Comparison of ENCODE assay signal across 8 cellular contexts in genomic region chr10:79413196-79413595, GRCh38. TPM values are rescaled to one million over a fixed set of nuclear protein-coding genes. Genes with fewer than 3 reads are reported as not detected.
DNase-seq lines count a peak whose midpoint lies in the region; ATAC-seq and TF ChIP-seq lines count a peak whose summit lies in the region.

No MANE protein-coding gene starts in this region.

- ATAC-seq in GM18498 (IDR thresholded peaks at IDR 0.05; ENCODE audit: unreplicated experiment) (no peak), HG02852 (IDR thresholded peaks at IDR 0.05; ENCODE audit: unreplicated experiment) (no peak)

- no peaks in the 10 kb centered on the region for H3K27me3 Mint-ChIP-seq in activated CD4-positive, alpha-beta memory T cell treated with anti-CD3 and anti-CD28 coated beads, Interleukin-2, amount 10 ng/mL, durations not matched to agents 7 days and 5 days

- CTCF ChIA-PET in activated CD4-positive, alpha-beta memory T cell treated with anti-CD3 and anti-CD28 coated beads, Interleukin-2, amount 10 ng/mL, durations not matched to agents 7 days and 5 days (lab: Charles Lee) = no interaction called here

- H3K4me3 Mint-ChIP-seq in activated CD4-positive, alpha-beta memory T cell treated with anti-CD3 and anti-CD28 coated beads, Interleukin-2, amount 10 ng/mL, durations not matched to agents 7 days and 5 days = no peak overlapping the region

- no peak overlapping the region for H3K27ac Mint-ChIP-seq in activated CD4-positive, alpha-beta memory T cell treated with anti-CD3 and anti-CD28 coated beads, Interleukin-2, amount 10 ng/mL, durations not matched to agents 7 days and 5 days

- H3K36me3 Mint-ChIP-seq in activated CD4-positive, alpha-beta memory T cell treated with anti-CD3 and anti-CD28 coated beads, Interleukin-2, amount 10 ng/mL, durations not matched to agents 7 days and 5 days (ENCODE audit: low read depth) = no peaks in the 10 kb centered on the region

- DNase-seq in EL (peak; percentile 82), HK-2 (ENCODE audit: unreplicated experiment) (peak; percentile 81), myocyte (ENCODE audit: low read depth) (peak; percentile 49), GM20000 (ENCODE audit: low spot score) (no peak), NCI-H2081 treated with DMSO at 0.1 percent for 48 hours (lab: John Stamatoyannopoulos, UW) (no peak)
- DNase-seq in activated CD4-positive, alpha-beta memory T cell treated with anti-CD3 and anti-CD28 coated beads, Interleukin-2, amount 10 ng/mL, durations not matched to agents 7 days and 5 days = peak; percentile 28

- POLR2A ChIA-PET in activated CD4-positive, alpha-beta memory T cell treated with anti-CD3 and anti-CD28 coated beads, Interleukin-2, amount 10 ng/mL, durations not matched to agents 7 days and 5 days (lab: Charles Lee) = interaction anchor here (1.3 kb wide), 1 partner anchor 32 kb away, joined by 4 read pairs; the partner anchor contains the start of gene ZCCHC24

- peaks cover 8% of the 10 kb centered on the region for H3K4me1 Mint-ChIP-seq in activated CD4-positive, alpha-beta memory T cell treated with anti-CD3 and anti-CD28 coated beads, Interleukin-2, amount 10 ng/mL, durations not matched to agents 7 days and 5 days

- TF ChIP-seq CTCF in GM20000 (IDR thresholded peaks at IDR 0.05; ENCODE audit: extremely low read depth, missing control alignments) = no peak

- no peaks in the 10 kb centered on the region for H3K9me3 Mint-ChIP-seq in activated CD4-positive, alpha-beta memory T cell treated with anti-CD3 and anti-CD28 coated beads, Interleukin-2, amount 10 ng/mL, durations not matched to agents 7 days and 5 days

RNA-seq across cellular contexts. Expression of gene ZCCHC24, which starts 32.2 kb away (rescaled TPM):
- 1 to 10 TPM; 1.5 TPM for total RNA-seq in activated CD4-positive, alpha-beta memory T cell treated with anti-CD3 and anti-CD28 coated beads, Interleukin-2, amount 10 ng/mL, durations not matched to agents 7 days and 5 days
- 14.1 and 21.1 TPM in 2 replicates for total RNA-seq in myocyte
- 14.4 TPM for polyA plus RNA-seq in myocyte (2012)

Comparison
In these comparisons a context has a peak if more than half of its experiments do, and no peak if none do; other contexts are left out.
1. DNase-seq: peak in EL (single experiment), HK-2 (single experiment), activated CD4-positive, alpha-beta memory T cell treated with anti-CD3 and anti-CD28 coated beads, Interleukin-2, amount 10 ng/mL, durations not matched to agents 7 days and 5 days (single experiment) and myocyte (single experiment); none in GM20000 (single experiment) and NCI-H2081 treated with DMSO at 0.1 percent for 48 hours (single experiment).